In the genomic region with DNA sequence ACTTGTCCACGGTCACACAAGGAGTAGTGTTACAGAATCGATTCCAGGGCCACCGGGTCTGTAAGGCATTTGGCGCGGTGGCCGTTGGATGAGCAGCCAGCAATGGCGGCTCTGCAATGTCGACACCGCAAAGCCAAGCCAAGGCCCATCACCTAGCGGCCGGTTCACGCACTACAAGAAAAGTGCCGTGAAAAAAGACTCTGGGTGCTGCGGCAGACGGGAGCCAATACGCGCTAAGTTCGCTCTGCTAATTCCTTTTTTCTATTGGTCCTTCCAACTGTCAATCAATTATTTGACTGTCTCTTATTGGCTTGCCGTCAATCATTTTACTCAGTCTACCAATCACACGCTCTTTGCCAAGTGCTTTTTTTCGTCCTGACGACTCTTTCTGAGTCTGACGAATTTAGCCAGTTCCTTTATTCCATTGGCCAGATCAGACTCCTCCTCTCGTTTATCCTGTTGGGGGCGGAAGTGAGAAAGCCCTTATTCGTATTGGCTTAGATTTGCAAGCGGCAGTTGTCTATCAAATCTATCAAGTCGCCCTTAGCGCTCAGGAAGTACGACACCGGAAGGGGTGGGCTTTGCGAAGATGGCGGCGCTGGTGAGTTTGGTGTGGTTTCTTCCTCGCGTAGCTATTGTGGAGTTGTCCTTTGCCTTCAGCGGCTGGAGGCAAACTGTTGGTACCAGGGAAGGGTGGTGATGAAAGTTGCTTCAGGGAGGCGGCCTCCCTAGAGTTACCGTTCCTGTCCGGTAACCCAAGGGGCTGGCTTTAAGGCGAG, we compare ENCODE assay signal across 1 cellular context.
A peak's percentile ranks its signal among the peaks of the same experiment; 100 is the strongest.
TF ChIP-seq lines count a peak whose summit lies in the region.

A gene with protein sequence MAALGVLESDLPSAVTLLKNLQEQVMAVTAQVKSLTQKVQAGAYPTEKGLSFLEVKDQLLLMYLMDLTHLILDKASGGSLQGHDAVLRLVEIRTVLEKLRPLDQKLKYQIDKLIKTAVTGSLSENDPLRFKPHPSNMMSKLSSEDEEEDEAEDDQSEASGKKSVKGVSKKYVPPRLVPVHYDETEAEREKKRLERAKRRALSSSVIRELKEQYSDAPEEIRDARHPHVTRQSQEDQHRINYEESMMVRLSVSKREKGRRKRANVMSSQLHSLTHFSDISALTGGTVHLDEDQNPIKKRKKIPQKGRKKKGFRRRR (plus strand): TSS at position 577 of the 779 bp plus-strand sequence. CDS start 13 bp downstream, at position 590.

TF ChIP-seq in HEK293, 187 proteins besides CTCF, POLR2A, EP300 and RAD21 (continued from another document and continues in another):
- TF ChIP-seq, protein P1, sequence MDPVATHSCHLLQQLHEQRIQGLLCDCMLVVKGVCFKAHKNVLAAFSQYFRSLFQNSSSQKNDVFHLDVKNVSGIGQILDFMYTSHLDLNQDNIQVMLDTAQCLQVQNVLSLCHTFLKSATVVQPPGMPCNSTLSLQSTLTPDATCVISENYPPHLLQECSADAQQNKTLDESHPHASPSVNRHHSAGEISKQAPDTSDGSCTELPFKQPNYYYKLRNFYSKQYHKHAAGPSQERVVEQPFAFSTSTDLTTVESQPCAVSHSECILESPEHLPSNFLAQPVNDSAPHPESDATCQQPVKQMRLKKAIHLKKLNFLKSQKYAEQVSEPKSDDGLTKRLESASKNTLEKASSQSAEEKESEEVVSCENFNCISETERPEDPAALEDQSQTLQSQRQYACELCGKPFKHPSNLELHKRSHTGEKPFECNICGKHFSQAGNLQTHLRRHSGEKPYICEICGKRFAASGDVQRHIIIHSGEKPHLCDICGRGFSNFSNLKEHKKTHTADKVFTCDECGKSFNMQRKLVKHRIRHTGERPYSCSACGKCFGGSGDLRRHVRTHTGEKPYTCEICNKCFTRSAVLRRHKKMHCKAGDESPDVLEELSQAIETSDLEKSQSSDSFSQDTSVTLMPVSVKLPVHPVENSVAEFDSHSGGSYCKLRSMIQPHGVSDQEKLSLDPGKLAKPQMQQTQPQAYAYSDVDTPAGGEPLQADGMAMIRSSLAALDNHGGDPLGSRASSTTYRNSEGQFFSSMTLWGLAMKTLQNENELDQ (tag by site-specific recombination; IDR thresholded peaks at IDR 0.05; ENCODE audit: low read depth), result no peak
- TF ChIP-seq ZNF433 (tag by site-specific recombination; IDR thresholded peaks at IDR 0.05; ENCODE audit: low read depth) (no peak), SALL2 (tag by site-specific recombination; IDR thresholded peaks at IDR 0.05; ENCODE audit: borderline replicate concordance) (no peak), ZNF544 (tag by site-specific recombination; IDR thresholded peaks at IDR 0.05) (no peak), ZNF416 (tag by site-specific recombination; IDR thresholded peaks at IDR 0.05) (no peak), EGR2 (tag by site-specific recombination; IDR thresholded peaks at IDR 0.05; ENCODE audit: low read depth) (no peak), BCL11A (tag by site-specific recombination; IDR thresholded peaks at IDR 0.05; ENCODE audit: low read depth) (no peak), MEIS1 (CRISPR knock-in tag; IDR thresholded peaks at IDR 0.05; ENCODE audit: borderline replicate concordance) (no peak), ZNF211 (tag by site-specific recombination; IDR thresholded peaks at IDR 0.05; ENCODE audit: low read depth) (no peak), ZBTB48 (tag by site-specific recombination; IDR thresholded peaks at IDR 0.05) (no peak), ZNF677 (tag by site-specific recombination; IDR thresholded peaks at IDR 0.05) (no peak), YY1 (tag by site-specific recombination; IDR thresholded peaks at IDR 0.05) (peak; percentile 94), ZNF555 (tag by site-specific recombination; conservative IDR thresholded peaks at IDR 0.05) (no peak), REPIN1 (tag by site-specific recombination; IDR thresholded peaks at IDR 0.05; ENCODE audit: low read depth) (no peak), ZNF324 (tag by site-specific recombination; IDR thresholded peaks at IDR 0.05) (0 out of 2 replicates have a peak, but pooled peaks have one; percentile 53), ZNF660 (tag by site-specific recombination; IDR thresholded peaks at IDR 0.05) (peak; percentile 19; the same call in 1 of the 2 replicates), ZNF274 (IDR thresholded peaks at IDR 0.05; ENCODE audit: low read length) (no peak), ZNF274 (tag by site-specific recombination; IDR thresholded peaks at IDR 0.05; ENCODE audit: borderline replicate concordance) (no peak), ZNF529 (tag by site-specific recombination; IDR thresholded peaks at IDR 0.05; ENCODE audit: insufficient replicate concordance) (no peak), ZNF394 (tag by site-specific recombination; IDR thresholded peaks at IDR 0.05; ENCODE audit: borderline replicate concordance) (no peak; the same call in 1 of the 2 replicates), ZNF335 (tag by site-specific recombination; conservative IDR thresholded peaks at IDR 0.05) (no peak; the same call in none of the 2 replicates), ZSCAN23 (tag by site-specific recombination; IDR thresholded peaks at IDR 0.05) (no peak), IKZF3 (tag by site-specific recombination; IDR thresholded peaks at IDR 0.05) (no peak), GLI2 (tag by site-specific recombination; IDR thresholded peaks at IDR 0.05; ENCODE audit: borderline replicate concordance, low read depth) (no peak), ZNF830 (tag by site-specific recombination; IDR thresholded peaks at IDR 0.05; ENCODE audit: low read depth) (no peak), ZNF24 (tag by site-specific recombination; IDR thresholded peaks at IDR 0.05) (peak; percentile 46; the same call in 1 of the 2 replicates), ZNF132 (tag by site-specific recombination; IDR thresholded peaks at IDR 0.05; ENCODE audit: borderline replicate concordance) (no peak), ZNF169 (tag by site-specific recombination; IDR thresholded peaks at IDR 0.05) (no peak), ZNF138 (tag by site-specific recombination; IDR thresholded peaks at IDR 0.05; ENCODE audit: borderline replicate concordance) (no peak), ZNF624 (tag by site-specific recombination; IDR thresholded peaks at IDR 0.05) (no peak), ZNF140 (tag by site-specific recombination; IDR thresholded peaks at IDR 0.05) (no peak), HOXD13 (CRISPR knock-in tag; IDR thresholded peaks at IDR 0.05; ENCODE audit: borderline replicate concordance) (no peak), YY2 (tag by site-specific recombination; IDR thresholded peaks at IDR 0.05) (peak; percentile 92), ZNF354C (tag by site-specific recombination; IDR thresholded peaks at IDR 0.05; ENCODE audit: borderline replicate concordance, low read depth) (no peak), ZFP69B (tag by site-specific recombination; IDR thresholded peaks at IDR 0.05) (0 out of 2 replicates have a peak, but pooled peaks have one; percentile 19), ZNF223 (tag by site-specific recombination; IDR thresholded peaks at IDR 0.05) (no peak), ZBTB1 (tag by site-specific recombination; IDR thresholded peaks at IDR 0.05) (no peak)
- TF ChIP-seq, protein P2, sequence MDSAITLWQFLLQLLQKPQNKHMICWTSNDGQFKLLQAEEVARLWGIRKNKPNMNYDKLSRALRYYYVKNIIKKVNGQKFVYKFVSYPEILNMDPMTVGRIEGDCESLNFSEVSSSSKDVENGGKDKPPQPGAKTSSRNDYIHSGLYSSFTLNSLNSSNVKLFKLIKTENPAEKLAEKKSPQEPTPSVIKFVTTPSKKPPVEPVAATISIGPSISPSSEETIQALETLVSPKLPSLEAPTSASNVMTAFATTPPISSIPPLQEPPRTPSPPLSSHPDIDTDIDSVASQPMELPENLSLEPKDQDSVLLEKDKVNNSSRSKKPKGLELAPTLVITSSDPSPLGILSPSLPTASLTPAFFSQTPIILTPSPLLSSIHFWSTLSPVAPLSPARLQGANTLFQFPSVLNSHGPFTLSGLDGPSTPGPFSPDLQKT (IDR thresholded peaks at IDR 0.05; ENCODE audit: borderline replicate concordance, low read depth, low read length), result no peak; the same call in 1 of the 2 replicates
- TF ChIP-seq, protein P3, sequence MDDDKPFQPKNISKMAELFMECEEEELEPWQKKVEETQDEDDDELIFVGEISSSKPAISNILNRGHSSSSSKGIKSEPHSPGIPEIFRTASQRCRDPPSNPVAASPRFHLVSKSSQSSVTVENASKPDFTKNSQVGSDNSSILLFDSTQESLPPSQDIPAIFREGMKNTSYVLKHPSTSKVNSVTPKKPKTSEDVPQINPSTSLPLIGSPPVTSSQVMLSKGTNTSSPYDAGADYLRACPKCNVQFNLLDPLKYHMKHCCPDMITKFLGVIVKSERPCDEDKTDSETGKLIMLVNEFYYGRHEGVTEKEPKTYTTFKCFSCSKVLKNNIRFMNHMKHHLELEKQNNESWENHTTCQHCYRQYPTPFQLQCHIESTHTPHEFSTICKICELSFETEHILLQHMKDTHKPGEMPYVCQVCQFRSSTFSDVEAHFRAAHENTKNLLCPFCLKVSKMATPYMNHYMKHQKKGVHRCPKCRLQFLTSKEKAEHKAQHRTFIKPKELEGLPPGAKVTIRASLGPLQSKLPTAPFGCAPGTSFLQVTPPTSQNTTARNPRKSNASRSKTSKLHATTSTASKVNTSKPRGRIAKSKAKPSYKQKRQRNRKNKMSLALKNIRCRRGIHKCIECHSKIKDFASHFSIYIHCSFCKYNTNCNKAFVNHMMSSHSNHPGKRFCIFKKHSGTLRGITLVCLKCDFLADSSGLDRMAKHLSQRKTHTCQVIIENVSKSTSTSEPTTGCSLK (tag by site-specific recombination; IDR thresholded peaks at IDR 0.05), result no peak
- TF ChIP-seq, protein P4, sequence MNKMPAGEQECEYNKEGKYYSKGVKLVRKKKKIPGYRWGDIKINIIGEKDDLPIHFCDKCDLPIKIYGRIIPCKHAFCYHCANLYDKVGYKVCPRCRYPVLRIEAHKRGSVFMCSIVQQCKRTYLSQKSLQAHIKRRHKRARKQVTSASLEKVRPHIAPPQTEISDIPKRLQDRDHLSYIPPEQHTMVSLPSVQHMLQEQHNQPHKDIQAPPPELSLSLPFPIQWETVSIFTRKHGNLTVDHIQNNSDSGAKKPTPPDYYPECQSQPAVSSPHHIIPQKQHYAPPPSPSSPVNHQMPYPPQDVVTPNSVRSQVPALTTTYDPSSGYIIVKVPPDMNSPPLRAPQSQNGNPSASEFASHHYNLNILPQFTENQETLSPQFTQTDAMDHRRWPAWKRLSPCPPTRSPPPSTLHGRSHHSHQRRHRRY (tag by site-specific recombination; IDR thresholded peaks at IDR 0.05), result no peak
- TF ChIP-seq, protein P5, sequence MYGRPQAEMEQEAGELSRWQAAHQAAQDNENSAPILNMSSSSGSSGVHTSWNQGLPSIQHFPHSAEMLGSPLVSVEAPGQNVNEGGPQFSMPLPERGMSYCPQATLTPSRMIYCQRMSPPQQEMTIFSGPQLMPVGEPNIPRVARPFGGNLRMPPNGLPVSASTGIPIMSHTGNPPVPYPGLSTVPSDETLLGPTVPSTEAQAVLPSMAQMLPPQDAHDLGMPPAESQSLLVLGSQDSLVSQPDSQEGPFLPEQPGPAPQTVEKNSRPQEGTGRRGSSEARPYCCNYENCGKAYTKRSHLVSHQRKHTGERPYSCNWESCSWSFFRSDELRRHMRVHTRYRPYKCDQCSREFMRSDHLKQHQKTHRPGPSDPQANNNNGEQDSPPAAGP (tag by site-specific recombination; IDR thresholded peaks at IDR 0.05), result peak; percentile 65
- TF ChIP-seq, protein P6, sequence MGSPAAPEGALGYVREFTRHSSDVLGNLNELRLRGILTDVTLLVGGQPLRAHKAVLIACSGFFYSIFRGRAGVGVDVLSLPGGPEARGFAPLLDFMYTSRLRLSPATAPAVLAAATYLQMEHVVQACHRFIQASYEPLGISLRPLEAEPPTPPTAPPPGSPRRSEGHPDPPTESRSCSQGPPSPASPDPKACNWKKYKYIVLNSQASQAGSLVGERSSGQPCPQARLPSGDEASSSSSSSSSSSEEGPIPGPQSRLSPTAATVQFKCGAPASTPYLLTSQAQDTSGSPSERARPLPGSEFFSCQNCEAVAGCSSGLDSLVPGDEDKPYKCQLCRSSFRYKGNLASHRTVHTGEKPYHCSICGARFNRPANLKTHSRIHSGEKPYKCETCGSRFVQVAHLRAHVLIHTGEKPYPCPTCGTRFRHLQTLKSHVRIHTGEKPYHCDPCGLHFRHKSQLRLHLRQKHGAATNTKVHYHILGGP (tag by site-specific recombination; IDR thresholded peaks at IDR 0.05), result no peak
- TF ChIP-seq, protein P7, sequence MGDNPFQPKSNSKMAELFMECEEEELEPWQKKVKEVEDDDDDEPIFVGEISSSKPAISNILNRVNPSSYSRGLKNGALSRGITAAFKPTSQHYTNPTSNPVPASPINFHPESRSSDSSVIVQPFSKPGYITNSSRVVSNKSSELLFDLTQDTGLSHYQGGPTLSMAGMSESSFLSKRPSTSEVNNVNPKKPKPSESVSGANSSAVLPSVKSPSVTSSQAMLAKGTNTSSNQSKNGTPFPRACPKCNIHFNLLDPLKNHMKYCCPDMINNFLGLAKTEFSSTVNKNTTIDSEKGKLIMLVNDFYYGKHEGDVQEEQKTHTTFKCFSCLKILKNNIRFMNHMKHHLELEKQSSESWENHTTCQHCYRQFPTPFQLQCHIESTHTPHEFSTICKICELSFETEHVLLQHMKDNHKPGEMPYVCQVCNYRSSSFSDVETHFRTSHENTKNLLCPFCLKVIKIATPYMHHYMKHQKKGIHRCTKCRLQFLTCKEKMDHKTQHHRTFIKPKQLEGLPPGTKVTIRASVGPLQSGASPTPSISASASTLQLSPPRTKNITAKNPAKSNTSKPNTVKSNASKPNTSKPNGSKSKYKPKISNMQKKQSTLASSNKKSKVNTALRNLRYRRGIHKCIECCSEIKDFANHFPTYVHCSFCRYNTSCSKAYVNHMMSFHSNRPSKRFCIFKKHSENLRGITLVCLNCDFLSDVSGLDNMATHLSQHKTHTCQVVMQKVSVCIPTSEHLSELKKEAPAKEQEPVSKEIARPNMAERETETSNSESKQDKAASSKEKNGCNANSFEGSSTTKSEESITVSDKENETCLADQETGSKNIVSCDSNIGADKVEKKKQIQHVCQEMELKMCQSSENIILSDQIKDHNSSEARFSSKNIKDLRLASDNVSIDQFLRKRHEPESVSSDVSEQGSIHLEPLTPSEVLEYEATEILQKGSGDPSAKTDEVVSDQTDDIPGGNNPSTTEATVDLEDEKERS (tag by site-specific recombination; IDR thresholded peaks at IDR 0.05), result no peak
- TF ChIP-seq, protein P8, sequence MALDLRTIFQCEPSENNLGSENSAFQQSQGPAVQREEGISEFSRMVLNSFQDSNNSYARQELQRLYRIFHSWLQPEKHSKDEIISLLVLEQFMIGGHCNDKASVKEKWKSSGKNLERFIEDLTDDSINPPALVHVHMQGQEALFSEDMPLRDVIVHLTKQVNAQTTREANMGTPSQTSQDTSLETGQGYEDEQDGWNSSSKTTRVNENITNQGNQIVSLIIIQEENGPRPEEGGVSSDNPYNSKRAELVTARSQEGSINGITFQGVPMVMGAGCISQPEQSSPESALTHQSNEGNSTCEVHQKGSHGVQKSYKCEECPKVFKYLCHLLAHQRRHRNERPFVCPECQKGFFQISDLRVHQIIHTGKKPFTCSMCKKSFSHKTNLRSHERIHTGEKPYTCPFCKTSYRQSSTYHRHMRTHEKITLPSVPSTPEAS (tag by site-specific recombination; IDR thresholded peaks at IDR 0.05), result no peak
- TF ChIP-seq, protein P9, sequence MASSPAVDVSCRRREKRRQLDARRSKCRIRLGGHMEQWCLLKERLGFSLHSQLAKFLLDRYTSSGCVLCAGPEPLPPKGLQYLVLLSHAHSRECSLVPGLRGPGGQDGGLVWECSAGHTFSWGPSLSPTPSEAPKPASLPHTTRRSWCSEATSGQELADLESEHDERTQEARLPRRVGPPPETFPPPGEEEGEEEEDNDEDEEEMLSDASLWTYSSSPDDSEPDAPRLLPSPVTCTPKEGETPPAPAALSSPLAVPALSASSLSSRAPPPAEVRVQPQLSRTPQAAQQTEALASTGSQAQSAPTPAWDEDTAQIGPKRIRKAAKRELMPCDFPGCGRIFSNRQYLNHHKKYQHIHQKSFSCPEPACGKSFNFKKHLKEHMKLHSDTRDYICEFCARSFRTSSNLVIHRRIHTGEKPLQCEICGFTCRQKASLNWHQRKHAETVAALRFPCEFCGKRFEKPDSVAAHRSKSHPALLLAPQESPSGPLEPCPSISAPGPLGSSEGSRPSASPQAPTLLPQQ (tag by site-specific recombination; IDR thresholded peaks at IDR 0.05), result peak; percentile 13; the same call in 1 of the 2 replicates
